ENCODE assay signal across 19 cellular contexts in the genomic region with DNA sequence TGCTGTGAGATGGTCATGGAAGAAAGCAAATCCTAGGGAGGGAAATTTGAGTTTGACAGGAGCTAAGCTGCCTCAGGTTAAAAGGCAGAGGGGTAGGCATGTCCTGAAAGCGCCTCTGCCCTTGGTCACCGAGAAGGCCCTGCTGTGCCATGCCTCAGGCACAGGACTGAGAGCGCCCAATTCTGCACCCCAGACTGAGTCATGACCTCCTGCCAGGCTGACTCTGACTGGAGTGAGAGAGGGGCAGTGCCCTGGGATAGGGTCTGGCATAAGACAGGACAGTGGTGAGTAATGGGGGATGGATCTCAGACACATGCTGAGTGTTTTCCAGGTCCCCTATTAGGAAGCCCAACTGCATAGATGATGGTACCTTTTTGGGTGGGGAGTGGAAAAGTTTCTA. TPM values are rescaled to one million over a fixed set of nuclear protein-coding genes. Genes with fewer than 3 reads are reported as not detected.
DNase-seq lines count a peak whose midpoint lies in the region; ATAC-seq and TF ChIP-seq lines count a peak whose summit lies in the region.
"Had no signal": no experiment of that assay in that cellular context is flagged by ENCODE, and none has a peak within 500 bp of the region (broad histone marks: within the 10 kb centered on the region; RNA-seq: fewer than 3 reads in every experiment).

No MANE protein-coding gene starts in this region.

- no peaks in the 10 kb centered on the region for H3K79me2 ChIP-seq in GM23248 (ENCODE audit: insufficient read depth)

- H3K27me3 Mint-ChIP-seq in MCF 10A (ENCODE audit: insufficient read depth, unreplicated experiment), result no peaks in the 10 kb centered on the region
- H3K27me3 Mint-ChIP-seq: CD4-positive, alpha-beta T cell had no signal

- DNase-seq in MCF 10A (ENCODE audit: unreplicated experiment) (peak; percentile 5), breast epithelium (ENCODE audit: low spot score in 2 of 2) (no peak), T1000 (lab: John Stamatoyannopoulos, UW) (peak; percentile 39), islet precursor cell (peak; percentile 64), upper lobe of right lung (no peak), GM23248 (no peak), testis (no peak)
- DNase-seq: Caco-2; CD4-positive, alpha-beta T cell; H7; HFFc6; IMR-90 had no signal

- BruUV-seq in MCF 10A (replicated peaks; lab: Mats Ljungman, UMichigan), result no TSS peak

- peak; percentile 25 for ATAC-seq in upper lobe of right lung
- no peak for ATAC-seq in GM19452 (IDR thresholded peaks at IDR 0.05; ENCODE audit: unreplicated experiment)
- ATAC-seq: A549, GM23338, HCT116 had no signal

- TF ChIP-seq POLR2A in breast epithelium (IDR thresholded peaks at IDR 0.05) (no peak), testis (IDR thresholded peaks at IDR 0.05) (no peak)

- no peak overlapping the region for H3K27ac Mint-ChIP-seq in MCF 10A (ENCODE audit: low read depth, unreplicated experiment)
- H3K27ac Mint-ChIP-seq: CD4-positive, alpha-beta T cell; GM23338; HFFc6 had no signal

- H3K27ac ChIP-seq in breast epithelium (no peak overlapping the region), upper lobe of right lung (no peak overlapping the region), GM23248 (no peak overlapping the region), testis (no peak overlapping the region)
- H3K27ac ChIP-seq: 22Rv1, A549, C4-2B, HL-60 had no signal

- H3K4me3 ChIP-seq in breast epithelium (no peak overlapping the region), upper lobe of right lung (no peak overlapping the region), GM23248 (no peak overlapping the region), testis (no peak overlapping the region)
- H3K4me3 ChIP-seq: A549, GM23338 had no signal

- TF ChIP-seq CTCF in MCF 10A (IDR thresholded peaks at IDR 0.05; ENCODE audit: unreplicated experiment) (no peak), breast epithelium (IDR thresholded peaks at IDR 0.05) (no peak), upper lobe of right lung (IDR thresholded peaks at IDR 0.05) (no peak), testis (IDR thresholded peaks at IDR 0.05) (no peak)

- WGBS in GM23248 (ENCODE audit: low coverage in 1 of 2, low lambda C conversion rate in 2 of 2, missing lambda C conversion rate in 2 of 2), 2 experiments, result 90 to 94% methylated on average over 3 of the region's 3 CpGs
- 81 to 100% methylated on average over 3 of the region's 3 CpGs for WGBS in testis, 2 donors

- H3K4me2 ChIP-seq in GM23248 (ENCODE audit: unreplicated experiment), result no peak overlapping the region
- H3K4me2 ChIP-seq: A549, GM23338 had no signal

- H4K20me1 ChIP-seq in GM23248 (ENCODE audit: insufficient read depth), result no peaks in the 10 kb centered on the region

- peaks cover 14% of the 10 kb centered on the region for H3K9me3 Mint-ChIP-seq in MCF 10A (ENCODE audit: unreplicated experiment)
- H3K9me3 Mint-ChIP-seq: HFFc6 had no signal

- H3K4me1 ChIP-seq in breast epithelium (no peaks in the 10 kb centered on the region), upper lobe of right lung (no peaks in the 10 kb centered on the region), GM23248 (ENCODE audit: insufficient read depth) (no peaks in the 10 kb centered on the region), testis (no peaks in the 10 kb centered on the region)
- H3K4me1 ChIP-seq: A549, Caco-2 had no signal

- H3K9me3 ChIP-seq in breast epithelium (peaks cover 12 to 25% of the 10 kb centered on the region in 2 donors), upper lobe of right lung (peaks cover 3% of the 10 kb centered on the region), GM23248 (ENCODE audit: low read depth) (no peaks in the 10 kb centered on the region), testis (no peaks in the 10 kb centered on the region)
- H3K9me3 ChIP-seq: A549 had no signal

- in situ Hi-C loops in GM23248 (cut with MboI), result no loop called here

- no peaks in the 10 kb centered on the region for H3F3A ChIP-seq in GM23248 (ENCODE audit: insufficient read depth)

- H3K36me3 ChIP-seq in breast epithelium, result no peaks in the 10 kb centered on the region
- H3K36me3 ChIP-seq in upper lobe of right lung, result no peaks in the 10 kb centered on the region
- no peaks in the 10 kb centered on the region for H3K36me3 ChIP-seq in GM23248 (ENCODE audit: low read depth)
- no peaks in the 10 kb centered on the region for H3K36me3 ChIP-seq in testis (ENCODE audit: low read depth, missing control alignments)

- H3K27me3 ChIP-seq in breast epithelium (no peaks in the 10 kb centered on the region), upper lobe of right lung (no peaks in the 10 kb centered on the region), GM23248 (replicated peaks; ENCODE audit: insufficient read depth) (no peaks in the 10 kb centered on the region), testis (no peaks in the 10 kb centered on the region)

- H3K4me1 Mint-ChIP-seq in MCF 10A (ENCODE audit: insufficient read depth, unreplicated experiment), result no peaks in the 10 kb centered on the region
- H3K4me1 Mint-ChIP-seq: GM23338 had no signal

- intact Hi-C loops in MCF 10A (cut with micrococcal nuclease) (no loop called here), breast epithelium (cut with DNase I; ENCODE audit: low total_unique reads) (no loop called here), upper lobe of right lung (cut with DNase I) (no loop called here), testis (cut with DNase I; ENCODE audit: low total_unique reads) (no loop called here)

- no peak overlapping the region for H3K9ac ChIP-seq in GM23248

- no peak overlapping the region for H3K4me3 Mint-ChIP-seq in MCF 10A (ENCODE audit: unreplicated experiment)
- H3K4me3 Mint-ChIP-seq: CD4-positive, alpha-beta T cell; GM23338; HFFc6 had no signal

- no peaks in the 10 kb centered on the region for H3K9me2 ChIP-seq in GM23248 (ENCODE audit: insufficient read depth)

- CTCF ChIA-PET in MCF 10A (lab: Yijun Ruan, JAX), result interaction anchor here (0.7 to 2.2 kb wide), 2 partner anchors 10 to 60 kb away, joined by 3 to 5 read pairs; no protein-coding TSS in a partner anchor

- POLR2A ChIA-PET in MCF 10A (lab: Yijun Ruan, JAX), result no interaction called here

- no peak overlapping the region for H2AFZ ChIP-seq in GM23248
- H2AFZ ChIP-seq: GM23338 had no signal

- H3K36me3 Mint-ChIP-seq in MCF 10A (ENCODE audit: insufficient read depth, unreplicated experiment), result no peaks in the 10 kb centered on the region

RNA-seq across cellular contexts. Expression of a gene that starts 44.4 kb away (rescaled TPM):
- not detected in 2 replicates for total RNA-seq in MCF 10A (2022)
- 1 to 10 TPM; 1.8 to 5.9 (median 3.4) TPM for total RNA-seq in breast epithelium
- total RNA-seq in upper lobe of right lung, result 1.6 TPM
- 0.43 and 1.6 TPM in 2 replicates for total RNA-seq in GM23248 (2014; rRNA removed; shearing (Covaris generic))
- 0.81 and 1.1 TPM in 2 replicates for polyA plus RNA-seq in GM23248 (2016; fragmentation: Nextera tagmentation; extraction: Ambion mirVana)
- total RNA-seq in testis, result 10 to 100 TPM; 31.3 to 37.1 TPM
- polyA plus RNA-seq in testis (ENCODE audit: insufficient read depth, low read depth, low replicate concordance), result 20.8 TPM

Comparison
In these comparisons a context has a peak if more than half of its experiments do, and no peak if none do; other contexts are left out.
1. DNase-seq: peak in MCF 10A (single experiment), T1000 (single experiment) and islet precursor cell (single experiment); none in breast epithelium (0 of 2), upper lobe of right lung (single experiment), GM23248 (single experiment) and testis (single experiment).
2. RNA of a gene that starts 44.4 kb away (total RNA-seq): 31.3 to 37.1 TPM in testis; 1.8 to 5.9 TPM in breast epithelium, 1.6 TPM in upper lobe of right lung (single experiment), 0.43 to 1.6 TPM in GM23248 and not detected in MCF 10A; every median in the first group is over 4 times any median in the second.